20 cellular contexts compared by ENCODE assay signal in the genomic region with DNA sequence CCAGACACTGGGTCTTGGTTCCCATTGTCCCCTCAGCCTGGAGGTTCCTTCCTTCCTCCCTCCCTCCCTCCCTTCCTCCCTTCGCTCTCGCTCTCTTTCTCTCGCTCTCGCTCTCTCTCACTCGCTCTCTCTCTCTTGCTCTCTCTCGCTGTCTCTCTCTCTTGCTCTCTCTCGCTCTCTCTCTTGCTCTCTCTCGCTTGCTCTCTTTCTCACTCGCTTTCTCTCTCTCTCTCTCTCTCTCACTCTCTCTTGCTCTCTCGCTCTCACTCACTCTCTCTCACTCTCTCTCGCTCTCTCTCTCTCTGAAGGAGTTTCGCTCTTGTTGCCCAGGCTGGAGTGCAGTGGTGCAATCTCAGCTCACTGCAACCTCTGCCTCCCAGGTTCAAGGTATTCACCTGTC. TPM values are rescaled to one million over a fixed set of nuclear protein-coding genes. Genes with fewer than 3 reads are reported as not detected.
DNase-seq lines count a peak whose midpoint lies in the region; ATAC-seq and TF ChIP-seq lines count a peak whose summit lies in the region.
"Had no signal": no experiment of that assay in that cellular context is flagged by ENCODE, and none has a peak within 500 bp of the region (broad histone marks: within the 10 kb centered on the region; RNA-seq: fewer than 3 reads in every experiment).

No MANE protein-coding gene starts in this region.

- POLR2A ChIA-PET in WTC11 (lab: Charles Lee): no interaction called here

- no peaks in the 10 kb centered on the region for H3K36me3 ChIP-seq in GM23338 (ENCODE audit: insufficient read depth)
- H3K36me3 ChIP-seq: BLaER1 treated with 17β-estradiol and CSF1 and Interleukin-3, amounts not matched to agents 10 nM and 100 nM had no signal

- no peak overlapping the region for H3K4me2 ChIP-seq in GM23338
- H3K4me2 ChIP-seq: A549 had no signal

- CTCF ChIA-PET in WTC11 (lab: Charles Lee): interaction anchor here (0.7 kb wide), 1 partner anchor 14 kb away, joined by 3 read pairs; no protein-coding TSS in a partner anchor

- H3K4me3 Mint-ChIP-seq in GM23338 (no peak overlapping the region), WTC11 (no peak overlapping the region), endothelial cell (ENCODE audit: unreplicated experiment) (peak overlapping the region; percentile 73), neural crest cell (no peak overlapping the region), osteocyte (ENCODE audit: unreplicated experiment) (no peak overlapping the region)
- H3K4me3 Mint-ChIP-seq: B cell; CD4-positive, alpha-beta T cell; CD8-positive, alpha-beta T cell had no signal

- no peak overlapping the region for H3K27ac ChIP-seq in GM23338 (ENCODE audit: low read depth)
- H3K27ac ChIP-seq: 22Rv1; A549; BLaER1 treated with 17β-estradiol and CSF1 and Interleukin-3, amounts not matched to agents 10 nM and 100 nM; C4-2B had no signal

- no peaks in the 10 kb centered on the region for H3F3A ChIP-seq in GM23338 (replicated peaks; ENCODE audit: low read depth)

- H3K27me3 ChIP-seq in GM23338 (ENCODE audit: insufficient read depth): no peaks in the 10 kb centered on the region

- H3K9me3 Mint-ChIP-seq in GM23338 (peaks cover 3% of the 10 kb centered on the region; the same call in 1 of the 3 replicates), WTC11 (no peaks in the 10 kb centered on the region), endothelial cell (ENCODE audit: unreplicated experiment) (no peaks in the 10 kb centered on the region), neural crest cell (no peaks in the 10 kb centered on the region), osteocyte (ENCODE audit: unreplicated experiment) (no peaks in the 10 kb centered on the region)
- H3K9me3 Mint-ChIP-seq: CD4-positive, alpha-beta T cell; CD8-positive, alpha-beta T cell had no signal

- no peak overlapping the region for H2AFZ ChIP-seq in GM23338

- H3K4me3 ChIP-seq in GM23338: no peak overlapping the region
- H3K4me3 ChIP-seq: A549; BLaER1 treated with 17β-estradiol and CSF1 and Interleukin-3, amounts not matched to agents 10 nM and 100 nM had no signal

- H3K27ac Mint-ChIP-seq in GM23338 (peak overlapping the region; percentile 12), WTC11 (peak overlapping the region; percentile 67), endothelial cell (ENCODE audit: unreplicated experiment) (peak overlapping the region; percentile 45), neural crest cell (ENCODE audit: unreplicated experiment) (peak overlapping the region; percentile 68), osteocyte (ENCODE audit: unreplicated experiment) (no peak overlapping the region)
- H3K27ac Mint-ChIP-seq: B cell; CD4-positive, alpha-beta T cell; CD8-positive, alpha-beta T cell had no signal

- H3K27me3 Mint-ChIP-seq in GM23338 (ENCODE audit: insufficient read depth, low read depth, poor library complexity): peaks cover 6% of the 10 kb centered on the region
- no peaks in the 10 kb centered on the region for H3K27me3 Mint-ChIP-seq in WTC11 (ENCODE audit: low read depth)
- H3K27me3 Mint-ChIP-seq in endothelial cell (ENCODE audit: unreplicated experiment): peaks cover 6% of the 10 kb centered on the region
- peaks cover 3% of the 10 kb centered on the region for H3K27me3 Mint-ChIP-seq in neural crest cell (ENCODE audit: low read depth)
- peaks cover 16% of the 10 kb centered on the region for H3K27me3 Mint-ChIP-seq in osteocyte (ENCODE audit: unreplicated experiment)

- ATAC-seq in GM23338: no peak
- no peak for ATAC-seq in WTC11
- no peak for ATAC-seq in GM18520 (IDR thresholded peaks at IDR 0.05; ENCODE audit: unreplicated experiment)
- ATAC-seq: A549; CD8-positive, alpha-beta T cell had no signal

- DNase-seq in GM23338 (ENCODE audit: low spot score) (no peak), WTC11 (ENCODE audit: low spot score) (no peak), endothelial cell (ENCODE audit: low spot score) (no peak), neural crest cell (ENCODE audit: low read depth, low spot score) (no peak), osteocyte (ENCODE audit: extremely low spot score, unreplicated experiment) (no peak), NCI-H2196 treated with DMSO at 0.1 percent for 48 hours (lab: John Stamatoyannopoulos, UW; ENCODE audit: unreplicated experiment) (no peak)
- DNase-seq: AML-193; Caco-2; Calu3; CD4-positive, alpha-beta T cell; CD8-positive, alpha-beta T cell; DND-41; EL; GDM1 had no signal

- TF ChIP-seq CTCF in GM23338 (conservative IDR thresholded peaks at IDR 0.05; ENCODE audit: low read depth in 2 of 2) (no peak), WTC11 (IDR thresholded peaks at IDR 0.05) (no peak), endothelial cell (IDR thresholded peaks at IDR 0.05; ENCODE audit: unreplicated experiment) (no peak), neural crest cell (conservative IDR thresholded peaks at IDR 0.05) (no peak), osteocyte (IDR thresholded peaks at IDR 0.05) (no peak)

- H4K20me1 ChIP-seq in GM23338 (replicated peaks; ENCODE audit: insufficient read depth): no peaks in the 10 kb centered on the region

- no peaks in the 10 kb centered on the region; the same call in 2 of the 3 replicates for H3K36me3 Mint-ChIP-seq in GM23338 (ENCODE audit: low read depth)
- H3K36me3 Mint-ChIP-seq in WTC11: no peaks in the 10 kb centered on the region
- peaks cover 2% of the 10 kb centered on the region for H3K36me3 Mint-ChIP-seq in endothelial cell (ENCODE audit: low read depth, unreplicated experiment)
- H3K36me3 Mint-ChIP-seq in neural crest cell (ENCODE audit: low read depth): no peaks in the 10 kb centered on the region
- no peaks in the 10 kb centered on the region for H3K36me3 Mint-ChIP-seq in osteocyte (ENCODE audit: unreplicated experiment)
- H3K36me3 Mint-ChIP-seq: CD8-positive, alpha-beta T cell had no signal

- no peaks in the 10 kb centered on the region for H3K9me2 ChIP-seq in GM23338 (ENCODE audit: insufficient read depth)

- no peaks in the 10 kb centered on the region for H3K79me2 ChIP-seq in GM23338 (replicated peaks; ENCODE audit: insufficient read depth)

- no peaks in the 10 kb centered on the region for H3K4me1 ChIP-seq in GM23338 (ENCODE audit: insufficient read depth)
- H3K4me1 ChIP-seq: A549, Caco-2 had no signal

- H3K4me1 Mint-ChIP-seq in GM23338 (no peaks in the 10 kb centered on the region; the same call in 1 of the 3 replicates), WTC11 (no peaks in the 10 kb centered on the region), endothelial cell (ENCODE audit: unreplicated experiment) (peaks cover 12% of the 10 kb centered on the region), neural crest cell (peaks cover 6% of the 10 kb centered on the region), osteocyte (ENCODE audit: unreplicated experiment) (peaks cover 9% of the 10 kb centered on the region)
- H3K4me1 Mint-ChIP-seq: B cell had no signal

TF ChIP-seq in GM23338, 12 proteins besides CTCF, POLR2A, EP300 and RAD21 (continues in another document):
- TF ChIP-seq NANOG (IDR thresholded peaks at IDR 0.05; ENCODE audit: borderline replicate concordance): no peak
- no peak for TF ChIP-seq ZNF331 (CRISPR knock-in tag; IDR thresholded peaks at IDR 0.05; ENCODE audit: low read depth)

TF ChIP-seq in WTC11, 78 proteins besides CTCF, POLR2A, EP300 and RAD21:
- TF ChIP-seq FOXK1 (CRISPR knock-in tag; IDR thresholded peaks at IDR 0.05) (no peak), MLX (CRISPR knock-in tag; IDR thresholded peaks at IDR 0.05) (no peak)
- TF ChIP-seq, protein P1, sequence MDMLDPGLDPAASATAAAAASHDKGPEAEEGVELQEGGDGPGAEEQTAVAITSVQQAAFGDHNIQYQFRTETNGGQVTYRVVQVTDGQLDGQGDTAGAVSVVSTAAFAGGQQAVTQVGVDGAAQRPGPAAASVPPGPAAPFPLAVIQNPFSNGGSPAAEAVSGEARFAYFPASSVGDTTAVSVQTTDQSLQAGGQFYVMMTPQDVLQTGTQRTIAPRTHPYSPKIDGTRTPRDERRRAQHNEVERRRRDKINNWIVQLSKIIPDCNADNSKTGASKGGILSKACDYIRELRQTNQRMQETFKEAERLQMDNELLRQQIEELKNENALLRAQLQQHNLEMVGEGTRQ (CRISPR knock-in tag; IDR thresholded peaks at IDR 0.05): no peak

RNA-seq across cellular contexts. Expression of gene LAMC3, which starts 23.4 kb away (rescaled TPM):
- total RNA-seq in GM23338 (2014; rRNA removed; shearing (Covaris generic)): 19.2 and 27.4 TPM in 2 replicates
- polyA plus RNA-seq in GM23338 (2016; fragmentation: Nextera tagmentation; extraction: Ambion mirVana): 8.2 and 9.0 TPM in 2 replicates
- total RNA-seq in WTC11 (2021) (35.9 to 50.9 TPM (median 36.0 TPM) in 3 replicates), endothelial cell (ENCODE audit: unreplicated experiment) (30.1 TPM), neural crest cell (2.8 and 4.0 TPM in 2 replicates), osteocyte (0.68 and 1.0 TPM in 2 replicates)
- total RNA-seq: Calu3 had no signal
